In genomic region chr19:42135836-42136235, GRCh38 we compare ENCODE assay signal across 22 cellular contexts. TPM values are rescaled to one million over a fixed set of nuclear protein-coding genes. Genes with fewer than 3 reads are reported as not detected.
DNase-seq lines count a peak whose midpoint lies in the region; ATAC-seq and TF ChIP-seq lines count a peak whose summit lies in the region.
"Had no signal": no experiment of that assay in that cellular context is flagged by ENCODE, and none has a peak within 500 bp of the region (broad histone marks: within the 10 kb centered on the region; RNA-seq: fewer than 3 reads in every experiment).

No MANE protein-coding gene starts in this region.

- H3K36me3 ChIP-seq in CD8-positive, alpha-beta memory T cell (ENCODE audit: insufficient read depth, low read length): no peaks in the 10 kb centered on the region
- H3K36me3 ChIP-seq: BE2C, MG63, thoracic aorta had no signal

- no peaks in the 10 kb centered on the region for H3K9me3 Mint-ChIP-seq in CD8-positive, alpha-beta memory T cell
- H3K9me3 Mint-ChIP-seq in activated B cell treated with CpG ODN at 0.5 μM for 24 hours: no peaks in the 10 kb centered on the region
- H3K9me3 Mint-ChIP-seq: GM23338, nephron had no signal

- H3K4me3 Mint-ChIP-seq in CD8-positive, alpha-beta memory T cell: peak overlapping the region in 1 of 7 donors; percentile 59
- no peak overlapping the region for H3K4me3 Mint-ChIP-seq in activated B cell treated with CpG ODN at 0.5 μM for 24 hours
- H3K4me3 Mint-ChIP-seq: GM23338, nephron had no signal

- TF ChIP-seq CTCF in activated B cell treated with CpG ODN at 0.5 μM for 24 hours (IDR thresholded peaks at IDR 0.05) (no peak), GM20000 (IDR thresholded peaks at IDR 0.05; ENCODE audit: extremely low read depth, missing control alignments) (no peak)

- H3K36me3 Mint-ChIP-seq in CD8-positive, alpha-beta memory T cell: peaks cover 0 to 31% (median 9%) of the 10 kb centered on the region in 3 donors
- H3K36me3 Mint-ChIP-seq in activated B cell treated with CpG ODN at 0.5 μM for 24 hours (ENCODE audit: low read depth): peaks cover 75% of the 10 kb centered on the region

- no peaks in the 10 kb centered on the region for H3K27me3 Mint-ChIP-seq in CD8-positive, alpha-beta memory T cell
- no peaks in the 10 kb centered on the region for H3K27me3 Mint-ChIP-seq in activated B cell treated with CpG ODN at 0.5 μM for 24 hours

- H3K27me3 ChIP-seq in CD8-positive, alpha-beta memory T cell (ENCODE audit: insufficient read depth, low read length, poor library complexity, severe bottlenecking): no peaks in the 10 kb centered on the region

- no peaks in the 10 kb centered on the region for H3K9me3 ChIP-seq in CD8-positive, alpha-beta memory T cell (ENCODE audit: low read length)
- H3K9me3 ChIP-seq: BE2C, MG63, thoracic aorta had no signal

- peaks cover 36 to 53% (median 43%) of the 10 kb centered on the region in 3 donors for H3K4me1 Mint-ChIP-seq in CD8-positive, alpha-beta memory T cell
- H3K4me1 Mint-ChIP-seq in activated B cell treated with CpG ODN at 0.5 μM for 24 hours: peaks cover 41% of the 10 kb centered on the region

- no peak for ATAC-seq in activated B cell treated with CpG ODN at 0.5 μM for 24 hours (ENCODE audit: low read depth)
- ATAC-seq: GM12878, GM23338, left colon, sciatic nerve had no signal

- intact Hi-C loops in activated B cell treated with CpG ODN at 0.5 μM for 24 hours (cut with micrococcal nuclease): no loop called here

- peaks cover 32% of the 10 kb centered on the region for H3K4me1 ChIP-seq in CD8-positive, alpha-beta memory T cell (ENCODE audit: insufficient read depth, low read length)
- H3K4me1 ChIP-seq: BE2C had no signal

- no peak overlapping the region for H3K27ac ChIP-seq in CD8-positive, alpha-beta memory T cell (ENCODE audit: low read depth, low read length)
- H3K27ac ChIP-seq: thoracic aorta had no signal

- CTCF ChIA-PET in CD8-positive, alpha-beta memory T cell (lab: Charles Lee): interaction anchor here (0.9 to 6.2 kb wide), 5 partner anchors 26 to 303 kb away, joined by 3 to 46 read pairs (median 5); no protein-coding TSS in a partner anchor
- CTCF ChIA-PET in activated B cell treated with CpG ODN at 0.5 μM for 24 hours (lab: Charles Lee): interaction anchor here (1.5 to 22.2 kb wide), 2 partner anchors 23 to 144 kb away, joined by 4 to 426 read pairs; no protein-coding TSS in a partner anchor

- POLR2A ChIA-PET in CD8-positive, alpha-beta memory T cell (lab: Charles Lee): no interaction called here
- POLR2A ChIA-PET in activated B cell treated with CpG ODN at 0.5 μM for 24 hours (lab: Charles Lee): interaction anchor here (0.7 to 17.5 kb wide), 4 partner anchors 11 to 40 kb away, joined by 3 to 1230 read pairs (median 11); no protein-coding TSS in a partner anchor

- DNase-seq in NCI-H2196 (lab: John Stamatoyannopoulos, UW; ENCODE audit: unreplicated experiment) (peak; percentile 40), NCI-H2196 treated with DMSO at 0.1 percent for 48 hours (lab: John Stamatoyannopoulos, UW; ENCODE audit: unreplicated experiment) (no peak), NCI-H2029 treated with DMSO at 0.1 percent for 48 hours (lab: John Stamatoyannopoulos, UW) (peak; percentile 7), activated B cell treated with CpG ODN at 0.5 μM for 24 hours (no peak), GM20000 (ENCODE audit: low spot score) (no peak), LoVo (ENCODE audit: low spot score) (no peak)
- no peak for DNase-seq in CD8-positive, alpha-beta memory T cell
- no peak for DNase-seq in activated CD4-positive, alpha-beta T cell treated with anti-CD3 and anti-CD28 coated beads, Interleukin-2, amount 50 U/mL, for 48 hours
- DNase-seq: activated CD4-positive, CD25-positive, alpha-beta regulatory T cell; activated T-cell treated with anti-CD3 and anti-CD28 coated beads, Interleukin-2, amount 50 U/mL, for 48 hours; BE2C; glutamatergic neuron; left colon; MG63; NCI-H2081 treated with DMSO at 0.1 percent for 48 hours; NCI-H526 treated with DMSO at 0.1 percent for 48 hours; SHP77 treated with DMSO at 0.1 percent for 48 hours had no signal

- H3K4me3 ChIP-seq in CD8-positive, alpha-beta memory T cell (ENCODE audit: low read length): no peak overlapping the region
- H3K4me3 ChIP-seq: GM12878, GM23338, MG63, thoracic aorta had no signal

- H3K27ac Mint-ChIP-seq in CD8-positive, alpha-beta memory T cell: peak overlapping the region in 7 of 8 donors; percentile 14 to 85 (median 73)
- H3K27ac Mint-ChIP-seq in activated B cell treated with CpG ODN at 0.5 μM for 24 hours: peak overlapping the region; percentile 50
- H3K27ac Mint-ChIP-seq: GM23338, nephron had no signal

RNA-seq across cellular contexts. Expression of gene POU2F2, which starts 3.6 kb away (rescaled TPM):
- 10 to 100 TPM; 46.7 to 47.9 TPM for total RNA-seq in CD8-positive, alpha-beta memory T cell
- 8.5 TPM for polyA plus RNA-seq in CD8-positive, alpha-beta memory T cell
- total RNA-seq in activated B cell treated with CpG ODN at 0.5 μM for 24 hours: 508 and 577 TPM in 2 replicates

RNA-seq across cellular contexts. Expression of gene ZNF574, which starts 59.9 kb away (rescaled TPM):
- 10 to 100 TPM; 18.8 to 21.9 TPM for total RNA-seq in CD8-positive, alpha-beta memory T cell
- 24.9 TPM for polyA plus RNA-seq in CD8-positive, alpha-beta memory T cell
- 27.7 and 29.6 TPM in 2 replicates for total RNA-seq in activated B cell treated with CpG ODN at 0.5 μM for 24 hours

Comparison
In these comparisons a context has a peak if more than half of its experiments do, and no peak if none do; other contexts are left out.
1. DNase-seq: peak in NCI-H2196 (single experiment) and NCI-H2029 treated with DMSO at 0.1 percent for 48 hours (single experiment); none in NCI-H2196 treated with DMSO at 0.1 percent for 48 hours (single experiment), CD8-positive, alpha-beta memory T cell (0 of 5), activated B cell treated with CpG ODN at 0.5 μM for 24 hours (single experiment), GM20000 (single experiment), LoVo (single experiment) and activated CD4-positive, alpha-beta T cell treated with anti-CD3 and anti-CD28 coated beads, Interleukin-2, amount 50 U/mL, for 48 hours (0 of 2).
2. RNA of gene POU2F2, which starts 3.6 kb away (total RNA-seq): 508 to 577 TPM in activated B cell treated with CpG ODN at 0.5 μM for 24 hours; 46.7 to 47.9 TPM in CD8-positive, alpha-beta memory T cell; every median in the first group is over 10 times any median in the second.